ENCODE assay signal across 35 cellular contexts in genomic region chr3:118059096-118059495, GRCh38.
"Had no signal": no experiment of that assay in that cellular context is flagged by ENCODE, and none has a peak within 500 bp of the region (broad histone marks: within the 10 kb centered on the region; RNA-seq: fewer than 3 reads in every experiment).

No MANE protein-coding gene starts in this region.

- H3K4me1 Mint-ChIP-seq: activated B cell treated with CpG ODN at 0.5 μM for 24 hours; activated CD4-positive, alpha-beta T cell treated with anti-CD3 and anti-CD28 coated beads for 36 hours; activated CD4-positive, alpha-beta T cell treated with anti-CD3 and anti-CD28 coated beads, Interleukin-2, amount 10 ng/mL, durations not matched to agents 7 days and 5 days; activated naive CD8-positive, alpha-beta T cell treated with anti-CD3 and anti-CD28 coated beads for 36 hours; activated T-helper 17 cell treated with anti-CD3 and anti-CD28 coated beads, Interleukin-2, amount 50 U/mL, for 72 hours; brain; central memory CD8-positive, alpha-beta T cell had no signal

- H3K9me3 Mint-ChIP-seq: activated naive CD4-positive, alpha-beta T cell treated with anti-CD3 and anti-CD28 coated beads for 36 hours had no signal

- H3K36me3 Mint-ChIP-seq: activated naive CD8-positive, alpha-beta T cell treated with anti-CD3 and anti-CD28 coated beads for 36 hours; brain had no signal

- DNase-seq: activated B cell treated with CpG ODN at 0.5 μM for 24 hours; activated CD4-positive, alpha-beta T cell treated with anti-CD3 and anti-CD28 coated beads for 1 hour; activated CD4-positive, alpha-beta T cell treated with anti-CD3 and anti-CD28 coated beads for 36 hours; activated CD4-positive, alpha-beta T cell treated with anti-CD3 and anti-CD28 coated beads for 48 hours; activated CD4-positive, alpha-beta T cell treated with anti-CD3 and anti-CD28 coated beads, Interleukin-2, amount 10 ng/mL, durations not matched to agents 7 days and 5 days; activated CD4-positive, alpha-beta T cell treated with anti-CD3 and anti-CD28 coated beads, Interleukin-2, amount 50 U/mL, for 48 hours; activated CD8-positive, alpha-beta memory T cell treated with anti-CD3 and anti-CD28 coated beads, Interleukin-2, amount 50 U/mL, for 4 hours; activated CD8-positive, alpha-beta T cell treated with anti-CD3 and anti-CD28 coated beads for 36 hours; activated effector memory CD4-positive, alpha-beta T cell treated with anti-CD3 and anti-CD28 coated beads, Interleukin-2, amount 50 U/mL, for 16 hours; activated gamma-delta T cell treated with Interleukin-2 at 50 U/mL for 16 hours; activated naive CD4-positive, alpha-beta T cell; activated naive CD4-positive, alpha-beta T cell treated with anti-CD3 and anti-CD28 coated beads for 36 hours; activated naive CD4-positive, alpha-beta T cell treated with anti-CD3 and anti-CD28 coated beads, Interleukin-2, amount 50 U/mL, for 16 hours; activated naive CD8-positive, alpha-beta T cell treated with anti-CD3 and anti-CD28 coated beads for 36 hours; activated T-cell treated with anti-CD3 and anti-CD28 coated beads for 4 hours; activated T-cell treated with anti-CD3 and anti-CD28 coated beads, Interleukin-2, amount 50 U/mL, for 1 hour; activated T-cell treated with anti-CD3 and anti-CD28 coated beads, Interleukin-2, amount 50 U/mL, for 4 hours; activated T-cell treated with anti-CD3 and anti-CD28 coated beads, Interleukin-2, amount 50 U/mL, for 72 hours; amygdala; anterior cingulate cortex; caudate nucleus; cerebellar nuclear complex; T-helper 1 cell; T-helper 2 cell; T-helper 9 cell had no signal

- H3K27me3 Mint-ChIP-seq: activated B cell treated with CpG ODN at 0.5 μM for 24 hours; activated CD4-positive, alpha-beta T cell treated with anti-CD3 and anti-CD28 coated beads for 36 hours; activated CD4-positive, alpha-beta T cell treated with anti-CD3 and anti-CD28 coated beads, Interleukin-2, amount 10 ng/mL, durations not matched to agents 7 days and 5 days; activated CD8-positive, alpha-beta T cell treated with anti-CD3 and anti-CD28 coated beads for 36 hours; activated naive CD8-positive, alpha-beta T cell treated with anti-CD3 and anti-CD28 coated beads for 36 hours; activated T-helper 17 cell treated with anti-CD3 and anti-CD28 coated beads, Interleukin-2, amount 50 U/mL, for 72 hours; brain; central memory CD8-positive, alpha-beta T cell had no signal

- H3K27ac Mint-ChIP-seq: activated B cell treated with CpG ODN at 0.5 μM for 24 hours; activated CD4-positive, alpha-beta T cell treated with anti-CD3 and anti-CD28 coated beads for 36 hours; activated CD4-positive, alpha-beta T cell treated with anti-CD3 and anti-CD28 coated beads, Interleukin-2, amount 10 ng/mL, durations not matched to agents 7 days and 5 days; activated CD8-positive, alpha-beta T cell treated with anti-CD3 and anti-CD28 coated beads for 36 hours; activated naive CD4-positive, alpha-beta T cell treated with anti-CD3 and anti-CD28 coated beads for 36 hours; activated naive CD4-positive, alpha-beta T cell treated with anti-CD3 and anti-CD28 coated beads, Interleukin-2, amount 50 U/mL, for 72 hours; activated naive CD8-positive, alpha-beta T cell treated with anti-CD3 and anti-CD28 coated beads for 36 hours; activated T-cell treated with anti-CD3 and anti-CD28 coated beads, Interleukin-2, amount 50 U/mL, for 72 hours; activated T-helper 1 cell treated with anti-CD3 and anti-CD28 coated beads, Interleukin-12 subunit alpha, Interleukin-12 subunit beta, Interleukin-2, Interleukin-4 antibody, amounts not matched to agents 30 ng/mL and 10 ng/mL and 1 ng/mL, durations not matched to agents 14 hours and 24 hours and 36 hours; activated T-helper 17 cell treated with anti-CD3 and anti-CD28 coated beads, Interleukin-2, amount 50 U/mL, for 72 hours; brain; T-helper 1 cell treated with Interleukin-12 subunit alpha and Interleukin-12 subunit beta and Interleukin-4 antibody, amounts not matched to agents 30 μg/mL and 1 μg/mL, for 36 hours; T-helper 2 cell treated with Interferon-gamma antibody and Interleukin-4, amounts not matched to agents 5 μg/mL and 100 μg/mL, for 36 hours had no signal

- H3K9me3 ChIP-seq: ascending aorta had no signal

- H3K27ac ChIP-seq: ascending aorta, cardiac muscle cell, VCaP had no signal

- H3K4me1 ChIP-seq: ascending aorta had no signal

- H3K4me3 ChIP-seq: ascending aorta, cardiac muscle cell had no signal

- H3K36me3 ChIP-seq: ascending aorta, cardiac muscle cell had no signal

- H3K4me3 Mint-ChIP-seq: activated B cell treated with CpG ODN at 0.5 μM for 24 hours; activated CD4-positive, alpha-beta T cell treated with anti-CD3 and anti-CD28 coated beads for 36 hours; activated CD4-positive, alpha-beta T cell treated with anti-CD3 and anti-CD28 coated beads, Interleukin-2, amount 10 ng/mL, durations not matched to agents 7 days and 5 days; activated CD8-positive, alpha-beta T cell treated with anti-CD3 and anti-CD28 coated beads for 36 hours; activated naive CD4-positive, alpha-beta T cell treated with anti-CD3 and anti-CD28 coated beads for 36 hours; activated naive CD8-positive, alpha-beta T cell treated with anti-CD3 and anti-CD28 coated beads for 36 hours; activated T-cell treated with anti-CD3 and anti-CD28 coated beads, Interleukin-2, amount 50 U/mL, for 4 hours; activated T-cell treated with anti-CD3 and anti-CD28 coated beads, Interleukin-2, amount 50 U/mL, for 72 hours; activated T-helper 1 cell treated with anti-CD3 and anti-CD28 coated beads, Interleukin-12 subunit alpha, Interleukin-12 subunit beta, Interleukin-2, Interleukin-4 antibody, amounts not matched to agents 30 ng/mL and 10 ng/mL and 1 ng/mL, durations not matched to agents 14 hours and 24 hours and 36 hours; activated T-helper 17 cell treated with anti-CD3 and anti-CD28 coated beads, Interleukin-2, amount 50 U/mL, for 72 hours; brain; central memory CD8-positive, alpha-beta T cell; T-helper 1 cell treated with Interleukin-12 subunit alpha and Interleukin-12 subunit beta and Interleukin-4 antibody, amounts not matched to agents 30 μg/mL and 1 μg/mL, for 36 hours; T-helper 2 cell treated with Interferon-gamma antibody and Interleukin-4, amounts not matched to agents 5 μg/mL and 100 μg/mL, for 36 hours had no signal

- H3K27me3 ChIP-seq: ascending aorta, cardiac muscle cell had no signal
